ENCODE assay signal across 1 cellular context in genomic region chr16:8855051-8855786, GRCh38.
A peak's percentile ranks its signal among the peaks of the same experiment; 100 is the strongest.
TF ChIP-seq lines count a peak whose summit lies in the region.

No MANE protein-coding gene starts in this region.

TF ChIP-seq in HepG2, 621 proteins besides CTCF, POLR2A, EP300 and RAD21 (continues in another document):
- no peak for TF ChIP-seq SP1 (IDR thresholded peaks at IDR 0.05)
- no peak for TF ChIP-seq SP1 (CRISPR knock-in tag; IDR thresholded peaks at IDR 0.05)
- no peak for TF ChIP-seq SPEN (CRISPR knock-in tag; IDR thresholded peaks at IDR 0.05; ENCODE audit: low read depth)
- TF ChIP-seq AKNA (CRISPR knock-in tag; IDR thresholded peaks at IDR 0.05; ENCODE audit: borderline replicate concordance), result no peak
- 0 out of 2 replicates have a peak, but pooled peaks have one; percentile 53 for TF ChIP-seq SALL2 (CRISPR knock-in tag; IDR thresholded peaks at IDR 0.05)
- TF ChIP-seq ZSCAN12 (CRISPR knock-in tag; IDR thresholded peaks at IDR 0.05), result 0 out of 2 replicates have a peak, but pooled peaks have one; percentile 43
- TF ChIP-seq HOXD1 (CRISPR knock-in tag; IDR thresholded peaks at IDR 0.05), result no peak
- no peak for TF ChIP-seq HES4 (CRISPR knock-in tag; IDR thresholded peaks at IDR 0.05; ENCODE audit: borderline replicate concordance)
- TF ChIP-seq ZNF263 (CRISPR knock-in tag; IDR thresholded peaks at IDR 0.05), result no peak
- no peak for TF ChIP-seq ZNF775 (CRISPR knock-in tag; IDR thresholded peaks at IDR 0.05; ENCODE audit: borderline replicate concordance)
- 0 out of 2 replicates have a peak, but pooled peaks have one; percentile 37 for TF ChIP-seq HOXA9 (CRISPR knock-in tag; IDR thresholded peaks at IDR 0.05; ENCODE audit: borderline replicate concordance)
- no peak for TF ChIP-seq KLF11 (CRISPR knock-in tag; IDR thresholded peaks at IDR 0.05)
- TF ChIP-seq ATF7 (IDR thresholded peaks at IDR 0.05), result no peak
- no peak for TF ChIP-seq ATF7 (CRISPR knock-in tag; IDR thresholded peaks at IDR 0.05)
- TF ChIP-seq POLR2AphosphoS2 (IDR thresholded peaks at IDR 0.05; ENCODE audit: low read depth, low read length), result peak; percentile 86
- TF ChIP-seq ZNF777 (CRISPR knock-in tag; IDR thresholded peaks at IDR 0.05), result 0 out of 2 replicates have a peak, but pooled peaks have one; percentile 29
- peak; percentile 60 for TF ChIP-seq PHF21A (CRISPR knock-in tag; IDR thresholded peaks at IDR 0.05)
- TF ChIP-seq ZBTB1 (CRISPR knock-in tag; IDR thresholded peaks at IDR 0.05; ENCODE audit: borderline replicate concordance), result no peak
- no peak for TF ChIP-seq IRF1 (CRISPR knock-in tag; IDR thresholded peaks at IDR 0.05; ENCODE audit: low read depth)
- TF ChIP-seq ZNF678 (CRISPR knock-in tag; IDR thresholded peaks at IDR 0.05), result peak; percentile 11; the same call in 1 of the 2 replicates
- TF ChIP-seq ZNF589 (CRISPR knock-in tag; conservative IDR thresholded peaks at IDR 0.05), result no peak
- no peak for TF ChIP-seq E2F2 (CRISPR knock-in tag; IDR thresholded peaks at IDR 0.05; ENCODE audit: borderline replicate concordance)
- TF ChIP-seq REST (IDR thresholded peaks at IDR 0.05; ENCODE audit: borderline replicate concordance in 1 of 2, low read depth in 1 of 2, low read length in 2 of 2), result no peak
- TF ChIP-seq ERF (CRISPR knock-in tag; IDR thresholded peaks at IDR 0.05), result no peak
- TF ChIP-seq TFAP4 (IDR thresholded peaks at IDR 0.05; ENCODE audit: borderline replicate concordance, low read depth), result no peak
- TF ChIP-seq ZNF547 (CRISPR knock-in tag; IDR thresholded peaks at IDR 0.05), result 0 out of 2 replicates have a peak, but pooled peaks have one; percentile 40
- TF ChIP-seq ZNF350 (CRISPR knock-in tag; IDR thresholded peaks at IDR 0.05; ENCODE audit: borderline replicate concordance, low read depth), result peak; percentile 11; the same call in 1 of the 2 replicates
- peak; percentile 23; the same call in 1 of the 2 replicates for TF ChIP-seq POLR2AphosphoS5 (IDR thresholded peaks at IDR 0.05; ENCODE audit: low read depth, low read length)
- no peak for TF ChIP-seq SYNCRIP (IDR thresholded peaks at IDR 0.05; ENCODE audit: insufficient read depth, low read depth, low read length)
- no peak for TF ChIP-seq HDAC6 (IDR thresholded peaks at IDR 0.05; ENCODE audit: low read depth, low read length)
- 0 out of 2 replicates have a peak, but pooled peaks have one; percentile 38 for TF ChIP-seq ZNF256 (CRISPR knock-in tag; conservative IDR thresholded peaks at IDR 0.05)
- no peak for TF ChIP-seq HNF4G (IDR thresholded peaks at IDR 0.05; ENCODE audit: borderline replicate concordance, low read depth, low read length)
- no peak for TF ChIP-seq HNF4G (CRISPR knock-in tag; IDR thresholded peaks at IDR 0.05; ENCODE audit: borderline replicate concordance, low read depth)
- no peak for TF ChIP-seq ZNF460 (CRISPR knock-in tag; IDR thresholded peaks at IDR 0.05; ENCODE audit: borderline replicate concordance)
- TF ChIP-seq ZNF674 (CRISPR knock-in tag; IDR thresholded peaks at IDR 0.05; ENCODE audit: low read depth), result no peak
- no peak for TF ChIP-seq TP53 (CRISPR knock-in tag; conservative IDR thresholded peaks at IDR 0.05)
- no peak for TF ChIP-seq U2AF1 (optimal IDR thresholded peaks at IDR 0.05; ENCODE audit: low read depth, low read length)
- 0 out of 2 replicates have a peak, but pooled peaks have one; percentile 24 for TF ChIP-seq TFE3 (CRISPR knock-in tag; IDR thresholded peaks at IDR 0.05)
- TF ChIP-seq KLF16 (CRISPR knock-in tag; IDR thresholded peaks at IDR 0.05), result no peak
- no peak for TF ChIP-seq ZFP82 (CRISPR knock-in tag; IDR thresholded peaks at IDR 0.05; ENCODE audit: borderline replicate concordance)
- 0 out of 2 replicates have a peak, but pooled peaks have one; percentile 17 for TF ChIP-seq ETV6 (CRISPR knock-in tag; conservative IDR thresholded peaks at IDR 0.05)
- TF ChIP-seq STAT5B (CRISPR knock-in tag; IDR thresholded peaks at IDR 0.05), result no peak
- TF ChIP-seq ZSCAN31 (CRISPR knock-in tag; IDR thresholded peaks at IDR 0.05; ENCODE audit: low read depth), result no peak
- TF ChIP-seq ZNF883 (CRISPR knock-in tag; IDR thresholded peaks at IDR 0.05; ENCODE audit: not compliant biosample characterization), result peak; percentile 64
- TF ChIP-seq ZIK1 (CRISPR knock-in tag; IDR thresholded peaks at IDR 0.05; ENCODE audit: borderline replicate concordance, low read depth), result no peak
- peak; percentile 15; the same call in 1 of the 2 replicates for TF ChIP-seq ZNF580 (CRISPR knock-in tag; IDR thresholded peaks at IDR 0.05; ENCODE audit: borderline replicate concordance, low read depth)
- no peak for TF ChIP-seq HMGXB3 (CRISPR knock-in tag; IDR thresholded peaks at IDR 0.05; ENCODE audit: borderline replicate concordance)
